13 cellular contexts compared by ENCODE assay signal in the genomic region with DNA sequence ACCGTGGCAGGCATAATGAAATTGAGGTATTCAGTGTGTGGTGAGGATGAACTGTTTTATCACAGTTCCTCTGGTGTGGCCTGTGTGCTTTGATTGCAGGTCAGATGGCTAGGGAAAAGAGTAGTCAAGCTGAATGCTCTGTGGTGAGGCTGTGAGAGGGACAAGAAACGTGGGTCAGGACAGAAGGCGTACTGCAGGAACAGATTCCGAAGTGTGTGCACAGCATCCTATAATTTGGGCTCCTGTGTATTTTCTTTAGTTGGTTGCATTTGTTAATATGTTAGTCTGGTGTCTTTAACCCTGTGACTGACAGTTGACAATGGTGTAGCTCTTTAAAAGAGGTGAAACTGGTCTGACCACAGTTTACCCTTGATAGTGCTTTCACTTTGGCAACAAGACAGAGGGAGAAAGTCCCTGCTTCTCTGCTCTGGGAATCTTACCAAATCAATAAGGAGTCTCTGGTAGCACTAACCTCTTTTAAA.
DNase-seq lines count a peak whose midpoint lies in the region; ATAC-seq, FAIRE-seq and TF ChIP-seq lines count a peak whose summit lies in the region.
"Had no signal": no experiment of that assay in that cellular context is flagged by ENCODE, and none has a peak within 500 bp of the region (broad histone marks: within the 10 kb centered on the region; RNA-seq: fewer than 3 reads in every experiment).

No MANE protein-coding gene starts in this region.

- H3K9me3 ChIP-seq in heart right ventricle (no peaks in the 10 kb centered on the region), A673 (ENCODE audit: low read depth, low read length, poor library complexity, severe bottlenecking) (no peaks in the 10 kb centered on the region)

- no peaks in the 10 kb centered on the region for H3K27me3 Mint-ChIP-seq in T-cell
- H3K27me3 Mint-ChIP-seq: central memory CD8-positive, alpha-beta T cell had no signal

- H3K27ac ChIP-seq in heart right ventricle (no peak overlapping the region), A673 (ENCODE audit: low read depth, low read length, poor library complexity, severe bottlenecking) (no peak overlapping the region)
- H3K27ac ChIP-seq: SK-N-MC had no signal

- no peak for TF ChIP-seq POLR2A in H54 (IDR thresholded peaks at IDR 0.05; ENCODE audit: low read depth, low read length)

- BruUV-seq in A673 (replicated peaks; lab: Mats Ljungman, UMichigan) = no TSS peak

- 69 to 76% methylated on average over 4 of the region's 4 CpGs for WGBS in heart right ventricle, 2 donors

- H3K4me3 ChIP-seq in epithelial cell of esophagus (ENCODE audit: low read length) = no peak overlapping the region
- no peak overlapping the region for H3K4me3 ChIP-seq in heart right ventricle
- H3K4me3 ChIP-seq in A673 (ENCODE audit: low read depth, low read length, poor library complexity, severe bottlenecking) = no peak overlapping the region
- H3K4me3 ChIP-seq: GM23338, SK-N-MC had no signal

- H3K27ac Mint-ChIP-seq in T-cell = no peak overlapping the region
- H3K27ac Mint-ChIP-seq: GM23338 had no signal

- H3K27me3 ChIP-seq in heart right ventricle = no peaks in the 10 kb centered on the region
- no peaks in the 10 kb centered on the region for H3K27me3 ChIP-seq in A673 (replicated peaks; ENCODE audit: insufficient read depth, low read depth, low read length, poor library complexity)

- no peaks in the 10 kb centered on the region for H3K9me3 Mint-ChIP-seq in T-cell
- H3K9me3 Mint-ChIP-seq: central memory CD8-positive, alpha-beta T cell; GM23338 had no signal

- no peaks in the 10 kb centered on the region for H3K4me1 Mint-ChIP-seq in T-cell
- H3K4me1 Mint-ChIP-seq: central memory CD8-positive, alpha-beta T cell had no signal

- POLR2A ChIA-PET in T-cell (lab: Charles Lee) = no interaction called here
- POLR2A ChIA-PET in A673 (lab: Charles Lee; ENCODE audit: low non-redundant PET) = no interaction called here

- intact Hi-C loops in heart right ventricle (cut with DNase I) = loop anchor here in 1 of 10 donors (5.0 kb wide), 1 partner anchor 77 kb away; the partner anchor contains the start of gene AUTS2
- intact Hi-C loops in A673 (cut with micrococcal nuclease; ENCODE audit: unreplicated experiment) = no loop called here

- CTCF ChIA-PET in T-cell (lab: Charles Lee) = no interaction called here
- CTCF ChIA-PET in A673 (lab: Charles Lee) = no interaction called here

- H3K36me3 Mint-ChIP-seq in T-cell = no peaks in the 10 kb centered on the region

- ATAC-seq in GM21367 (IDR thresholded peaks at IDR 0.05; ENCODE audit: unreplicated experiment) = peak; percentile 79
- ATAC-seq in HG03095 (IDR thresholded peaks at IDR 0.05; ENCODE audit: unreplicated experiment) = peak; percentile 62
- ATAC-seq in heart right ventricle = no peak
- no peak for ATAC-seq in T-cell (replicated peaks in 1 of 4)
- ATAC-seq: GM23338 had no signal

- FAIRE-seq in GM18507 (lab: Jason Lieb, UNC) (peak; percentile 84), H54 (lab: Jason Lieb, UNC) (no peak)

- H3K36me3 ChIP-seq in heart right ventricle (no peaks in the 10 kb centered on the region), A673 (ENCODE audit: insufficient read depth, low read length, poor library complexity, severe bottlenecking) (no peaks in the 10 kb centered on the region)

- DNase-seq in GM18507 (ENCODE audit: extremely low spot score, insufficient read length, low read depth) (no peak), epithelial cell of esophagus (ENCODE audit: low read depth) (peak; percentile 1), heart right ventricle (no peak), H54 (ENCODE audit: insufficient read length, low spot score) (no peak), T-cell (no peak), A673 (ENCODE audit: low spot score) (no peak)
- DNase-seq: activated CD8-positive, alpha-beta memory T cell treated with anti-CD3 and anti-CD28 coated beads, Interleukin-2, amount 50 U/mL, for 48 hours; NCI-H1436 had no signal

- H3K4me1 ChIP-seq in heart right ventricle (peaks cover 0 to 45% (median 26%) of the 10 kb centered on the region in 9 donors), A673 (ENCODE audit: insufficient read depth, low read length, poor library complexity, severe bottlenecking) (peaks cover 4% of the 10 kb centered on the region)

- H3K4me3 Mint-ChIP-seq in T-cell = no peak overlapping the region
- H3K4me3 Mint-ChIP-seq: central memory CD8-positive, alpha-beta T cell; GM23338 had no signal

- TF ChIP-seq CTCF in epithelial cell of esophagus (IDR thresholded peaks at IDR 0.05; ENCODE audit: insufficient read depth, low read depth, low read length, missing control alignments) (no peak), heart right ventricle (IDR thresholded peaks at IDR 0.05) (no peak), A673 (conservative IDR thresholded peaks at IDR 0.05; ENCODE audit: low read depth, low read length) (no peak)

Comparison
In these comparisons a context has a peak if more than half of its experiments do, and no peak if none do; other contexts are left out.
1. ATAC-seq: peak in GM21367 (single experiment) and HG03095 (single experiment); none in heart right ventricle (0 of 8) and T-cell (0 of 4).